In genomic region chr6:137767931-137768690, GRCh38 we compare ENCODE assay signal across 10 cellular contexts.
A peak's percentile ranks its signal among the peaks of the same experiment; 100 is the strongest.
DNase-seq lines count a peak whose midpoint lies in the region; ATAC-seq, FAIRE-seq and TF ChIP-seq lines count a peak whose summit lies in the region.
"Had no signal": no experiment of that assay in that cellular context is flagged by ENCODE, and none has a peak within 500 bp of the region (broad histone marks: within the 10 kb centered on the region; RNA-seq: fewer than 3 reads in every experiment).

No MANE protein-coding gene starts in this region.

- peak; percentile 63 for ATAC-seq in activated CD8-positive, alpha-beta memory T cell treated with anti-CD3 and anti-CD28 coated beads, Interleukin-2, amount 10 ng/mL, durations not matched to agents 7 days and 5 days
- ATAC-seq in HG03139 (IDR thresholded peaks at IDR 0.05; ENCODE audit: unreplicated experiment): peak; percentile 81

- H3K9me3 ChIP-seq in small intestine (ENCODE audit: control insufficient read depth, low read depth): no peaks in the 10 kb centered on the region

- H3K4me3 Mint-ChIP-seq in activated CD8-positive, alpha-beta memory T cell treated with anti-CD3 and anti-CD28 coated beads, Interleukin-2, amount 10 ng/mL, durations not matched to agents 7 days and 5 days: peak overlapping the region; percentile 44
- peak overlapping the region; percentile 44 for H3K4me3 Mint-ChIP-seq in activated CD4-positive, alpha-beta memory T cell treated with anti-CD3 and anti-CD28 coated beads, Interleukin-2, amount 10 ng/mL, durations not matched to agents 7 days and 5 days
- no peak overlapping the region for H3K4me3 Mint-ChIP-seq in endothelial cell (ENCODE audit: unreplicated experiment)
- H3K4me3 Mint-ChIP-seq: neural crest cell had no signal

- H3K27me3 Mint-ChIP-seq in activated CD8-positive, alpha-beta memory T cell treated with anti-CD3 and anti-CD28 coated beads, Interleukin-2, amount 10 ng/mL, durations not matched to agents 7 days and 5 days: no peaks in the 10 kb centered on the region
- no peaks in the 10 kb centered on the region for H3K27me3 Mint-ChIP-seq in activated CD4-positive, alpha-beta memory T cell treated with anti-CD3 and anti-CD28 coated beads, Interleukin-2, amount 10 ng/mL, durations not matched to agents 7 days and 5 days
- no peaks in the 10 kb centered on the region for H3K27me3 Mint-ChIP-seq in endothelial cell (ENCODE audit: unreplicated experiment)

- H3K36me3 ChIP-seq in small intestine (ENCODE audit: control insufficient read depth in 2 of 2, insufficient read depth in 2 of 2, low read length in 2 of 2): no peaks in the 10 kb centered on the region

- no peak for FAIRE-seq in small intestine (lab: Jason Lieb, UNC)
- FAIRE-seq: TTC549 had no signal

- no peak for TF ChIP-seq CTCF in endothelial cell (IDR thresholded peaks at IDR 0.05; ENCODE audit: unreplicated experiment)

- 30 to 46% (median 33%) methylated on average over 5 of the region's 5 CpGs for WGBS in small intestine, 3 donors

- H3K27ac ChIP-seq in small intestine (ENCODE audit: low read depth in 1 of 2, low read length in 1 of 2): peak overlapping the region in 1 of 2 donors; percentile 81

- no peaks in the 10 kb centered on the region for H3K27me3 ChIP-seq in small intestine (ENCODE audit: control insufficient read depth in 2 of 2, insufficient read depth in 2 of 2, low read length in 2 of 2)

- CTCF ChIA-PET in activated CD8-positive, alpha-beta memory T cell treated with anti-CD3 and anti-CD28 coated beads, Interleukin-2, amount 10 ng/mL, durations not matched to agents 7 days and 5 days (lab: Charles Lee): interaction anchor here (0.8 to 2.0 kb wide), 4 partner anchors 23 to 102 kb away, joined by 3 to 7 read pairs (median 4); no protein-coding TSS in a partner anchor
- CTCF ChIA-PET in activated CD4-positive, alpha-beta memory T cell treated with anti-CD3 and anti-CD28 coated beads, Interleukin-2, amount 10 ng/mL, durations not matched to agents 7 days and 5 days (lab: Charles Lee): no interaction called here

- H3K4me1 ChIP-seq in small intestine (ENCODE audit: control insufficient read depth in 2 of 2, insufficient read depth in 1 of 2, low read depth in 1 of 2, low read length in 1 of 2): peaks cover 2 to 3% of the 10 kb centered on the region in 2 donors

- DNase-seq in activated CD8-positive, alpha-beta memory T cell treated with anti-CD3 and anti-CD28 coated beads, Interleukin-2, amount 10 ng/mL, durations not matched to agents 7 days and 5 days: no peak
- no peak for DNase-seq in activated CD8-positive, alpha-beta memory T cell treated with anti-CD3 and anti-CD28 coated beads, Interleukin-2, amount 50 U/mL, for 48 hours
- no peak for DNase-seq in activated CD4-positive, alpha-beta memory T cell treated with anti-CD3 and anti-CD28 coated beads, Interleukin-2, amount 10 ng/mL, durations not matched to agents 7 days and 5 days
- DNase-seq in small intestine: peak; percentile 30
- no peak for DNase-seq in effector CD8-positive, alpha-beta T cell (lab: John Stamatoyannopoulos, UW)
- DNase-seq in endothelial cell (ENCODE audit: low spot score): no peak
- no peak for DNase-seq in amniotic stem cell (lab: John Stamatoyannopoulos, UW)

- no peaks in the 10 kb centered on the region for H3K9me3 Mint-ChIP-seq in activated CD8-positive, alpha-beta memory T cell treated with anti-CD3 and anti-CD28 coated beads, Interleukin-2, amount 10 ng/mL, durations not matched to agents 7 days and 5 days (ENCODE audit: low read depth)
- H3K9me3 Mint-ChIP-seq in activated CD4-positive, alpha-beta memory T cell treated with anti-CD3 and anti-CD28 coated beads, Interleukin-2, amount 10 ng/mL, durations not matched to agents 7 days and 5 days: no peaks in the 10 kb centered on the region
- H3K9me3 Mint-ChIP-seq in endothelial cell (ENCODE audit: unreplicated experiment): no peaks in the 10 kb centered on the region

- peaks cover 15% of the 10 kb centered on the region for H3K4me1 Mint-ChIP-seq in activated CD8-positive, alpha-beta memory T cell treated with anti-CD3 and anti-CD28 coated beads, Interleukin-2, amount 10 ng/mL, durations not matched to agents 7 days and 5 days
- H3K4me1 Mint-ChIP-seq in activated CD4-positive, alpha-beta memory T cell treated with anti-CD3 and anti-CD28 coated beads, Interleukin-2, amount 10 ng/mL, durations not matched to agents 7 days and 5 days: peaks cover 14% of the 10 kb centered on the region
- peaks cover 8% of the 10 kb centered on the region for H3K4me1 Mint-ChIP-seq in endothelial cell (ENCODE audit: unreplicated experiment)
- H3K4me1 Mint-ChIP-seq: neural crest cell had no signal

- peak overlapping the region; percentile 87 for H3K27ac Mint-ChIP-seq in activated CD8-positive, alpha-beta memory T cell treated with anti-CD3 and anti-CD28 coated beads, Interleukin-2, amount 10 ng/mL, durations not matched to agents 7 days and 5 days
- peak overlapping the region; percentile 77 for H3K27ac Mint-ChIP-seq in activated CD4-positive, alpha-beta memory T cell treated with anti-CD3 and anti-CD28 coated beads, Interleukin-2, amount 10 ng/mL, durations not matched to agents 7 days and 5 days
- H3K27ac Mint-ChIP-seq in endothelial cell (ENCODE audit: unreplicated experiment): no peak overlapping the region

- peaks cover 11% of the 10 kb centered on the region for H3K36me3 Mint-ChIP-seq in activated CD8-positive, alpha-beta memory T cell treated with anti-CD3 and anti-CD28 coated beads, Interleukin-2, amount 10 ng/mL, durations not matched to agents 7 days and 5 days
- no peaks in the 10 kb centered on the region for H3K36me3 Mint-ChIP-seq in activated CD4-positive, alpha-beta memory T cell treated with anti-CD3 and anti-CD28 coated beads, Interleukin-2, amount 10 ng/mL, durations not matched to agents 7 days and 5 days (ENCODE audit: low read depth)
- H3K36me3 Mint-ChIP-seq in endothelial cell (ENCODE audit: low read depth, unreplicated experiment): no peaks in the 10 kb centered on the region

- POLR2A ChIA-PET in activated CD4-positive, alpha-beta memory T cell treated with anti-CD3 and anti-CD28 coated beads, Interleukin-2, amount 10 ng/mL, durations not matched to agents 7 days and 5 days (lab: Charles Lee): interaction anchor here (0.5 kb wide), 1 partner anchor 352 kb away, joined by 3 read pairs; no protein-coding TSS in a partner anchor

- H3K4me3 ChIP-seq in small intestine (ENCODE audit: low read depth in 1 of 2, low read length in 2 of 2): no peak overlapping the region
